Comparison of ENCODE assay signal across 17 cellular contexts in genomic region chr1:234235373-234235772, GRCh38.
"Had no signal": no experiment of that assay in that cellular context is flagged by ENCODE, and none has a peak within 500 bp of the region (broad histone marks: within the 10 kb centered on the region; RNA-seq: fewer than 3 reads in every experiment).

No MANE protein-coding gene starts in this region.

- H3K27me3 ChIP-seq: body of pancreas, tibial nerve, uterus had no signal

- H3K36me3 ChIP-seq: tibial nerve, uterus had no signal

- H3K9me3 ChIP-seq: body of pancreas, tibial nerve, uterus had no signal

- DNase-seq: activated CD4-positive, CD25-positive, alpha-beta regulatory T cell treated with anti-CD3 and anti-CD28 coated beads, Interleukin-2, amount 50 U/mL, for 72 hours; activated naive CD4-positive, alpha-beta T cell treated with Interleukin-2 at 50 U/mL for 16 hours; activated naive CD8-positive, alpha-beta T cell treated with anti-CD3 and anti-CD28 coated beads, Interleukin-2, amount 10 ng/mL, durations not matched to agents 7 days and 5 days; activated T-cell treated with anti-CD3 and anti-CD28 coated beads, Interleukin-2, amount 50 U/mL, for 24 hours; body of pancreas; caudate nucleus; foreskin fibroblast; hypothalamus; islet precursor cell; left colon; nephron progenitor cell; occipital lobe; posterior cingulate gyrus; retina; uterus had no signal

- ATAC-seq: body of pancreas, left colon had no signal

- H3K4me3 ChIP-seq: body of pancreas, tibial nerve, uterus had no signal

- H3K4me1 ChIP-seq: tibial nerve, uterus had no signal

- H3K27ac ChIP-seq: body of pancreas, tibial nerve, uterus, VCaP had no signal
